In the genomic region with DNA sequence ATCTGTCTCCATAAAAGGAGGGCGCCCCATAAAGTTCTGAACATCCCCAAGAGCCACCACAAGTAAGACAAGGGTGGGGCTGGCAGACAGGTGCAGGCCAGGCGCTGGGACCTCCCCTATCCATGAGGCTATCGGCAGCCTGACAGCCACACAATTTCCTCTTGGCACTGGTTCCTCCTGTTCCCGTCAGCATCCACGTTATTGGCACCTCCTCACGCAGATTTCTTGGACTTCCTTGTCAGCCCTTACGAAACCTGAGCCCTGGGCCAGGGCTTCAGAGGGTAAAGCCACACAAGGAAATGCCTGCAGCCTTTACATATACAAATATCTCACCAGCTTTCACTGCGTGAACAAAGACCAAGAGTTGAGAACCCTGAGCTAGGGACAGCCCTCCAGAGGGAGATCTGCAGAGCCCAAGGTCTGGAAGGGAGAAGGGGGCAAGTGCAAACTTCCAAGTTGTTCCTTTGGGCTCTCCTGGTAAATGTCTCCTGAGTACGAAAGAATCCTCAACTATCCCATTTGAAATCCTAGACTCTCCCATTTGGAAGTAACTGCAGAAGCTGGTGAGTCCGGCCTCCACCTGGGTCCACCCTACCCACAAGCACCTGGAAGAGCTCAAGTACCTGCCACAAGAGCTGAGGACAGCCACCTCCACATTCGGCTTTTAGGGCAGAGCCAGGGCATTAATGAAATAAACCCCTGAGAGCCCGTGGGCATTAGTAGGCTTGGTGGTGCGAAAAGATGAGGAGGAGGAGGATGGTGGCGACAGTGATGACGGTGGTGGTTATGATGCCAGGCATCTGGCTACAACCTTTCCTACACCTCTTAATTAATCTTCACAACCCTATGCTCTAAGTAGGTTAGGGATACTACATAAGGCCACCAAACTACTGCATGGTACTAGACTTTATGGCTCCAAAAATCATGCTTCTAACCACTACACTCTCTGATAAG, we compare ENCODE assay signal across 8 cellular contexts. TPM values are rescaled to one million over a fixed set of nuclear protein-coding genes. Genes with fewer than 3 reads are reported as not detected.
DNase-seq lines count a peak whose midpoint lies in the region; ATAC-seq and TF ChIP-seq lines count a peak whose summit lies in the region.

No MANE protein-coding gene starts in this region.

- H3K9me3 ChIP-seq in AG04450 (ENCODE audit: control insufficient read depth, insufficient read depth, low read length) = peaks cover 3% of the 10 kb centered on the region; the same call in 1 of the 2 replicates
- H3K9me3 ChIP-seq in IMR-90 (ENCODE audit: control insufficient read depth, insufficient read depth, low read length) = no peaks in the 10 kb centered on the region
- H3K9me3 ChIP-seq in upper lobe of left lung = no peaks in the 10 kb centered on the region

- H3K27me3 Mint-ChIP-seq in activated T-helper 17 cell treated with anti-CD3 and anti-CD28 coated beads, Interleukin-2, amount 50 U/mL, for 72 hours = no peaks in the 10 kb centered on the region

- H3K9me3 Mint-ChIP-seq in activated T-helper 17 cell treated with anti-CD3 and anti-CD28 coated beads, Interleukin-2, amount 50 U/mL, for 72 hours = no peaks in the 10 kb centered on the region

- dilution Hi-C loops in IMR-90 (cut with HindIII; ENCODE audit: low sequenced_read_pairs, unreplicated experiment) = no loop called here

- H3K79me1 ChIP-seq in IMR-90 (ENCODE audit: low read depth in 1 of 2, low read length in 2 of 2) = no peaks in the 10 kb centered on the region; a peak in 1 of 4 replicates

- H3K36me3 ChIP-seq in IMR-90 (ENCODE audit: control insufficient read depth, insufficient read depth, low read length) = peaks cover 48% of the 10 kb centered on the region
- peaks cover 0 to 12% (median 1%) of the 10 kb centered on the region in 4 donors for H3K36me3 ChIP-seq in upper lobe of left lung

- in situ Hi-C loops in IMR-90 (cut with MboI; ENCODE audit: low sequenced_read_pairs) = no loop called here

- CTCF ChIA-PET in AG04450 (lab: Charles Lee) (no interaction called here), IMR-90 (lab: Yijun Ruan, JAX) (interaction anchor here (1.0 kb wide), 1 partner anchor 13 kb away, joined by 4 read pairs; no protein-coding TSS in a partner anchor)

- no peak for TF ChIP-seq POLR2A in IMR-90 (IDR thresholded peaks at IDR 0.05; ENCODE audit: low read depth, low read length)
- peak in 1 of 4 donors; percentile 45 for TF ChIP-seq POLR2A in upper lobe of left lung (IDR thresholded peaks at IDR 0.05)

- H3K4me3 Mint-ChIP-seq in activated T-helper 17 cell treated with anti-CD3 and anti-CD28 coated beads, Interleukin-2, amount 50 U/mL, for 72 hours = peak overlapping the region; percentile 89

- no peak overlapping the region for H2BK20ac ChIP-seq in IMR-90 (ENCODE audit: low read depth, low read length)

- no peak overlapping the region for H2BK15ac ChIP-seq in IMR-90 (ENCODE audit: low read depth, low read length)

- no peak overlapping the region for H3K4me2 ChIP-seq in IMR-90 (ENCODE audit: low read depth, low read length)

- H4K91ac ChIP-seq in IMR-90 (ENCODE audit: insufficient read depth, low read depth, low read length) = no peak overlapping the region

- TF ChIP-seq CTCF in AG04450 (IDR thresholded peaks at IDR 0.05; ENCODE audit: low read depth, low read length) (no peak), IMR-90 (conservative IDR thresholded peaks at IDR 0.05; ENCODE audit: low read depth, low read length) (no peak), upper lobe of left lung (IDR thresholded peaks at IDR 0.05) (no peak)

- H4K20me1 ChIP-seq in IMR-90 (ENCODE audit: insufficient read depth, low read length) = no peaks in the 10 kb centered on the region

- no peak overlapping the region for H2BK120ac ChIP-seq in IMR-90 (ENCODE audit: low read depth, low read length)

- H2AFZ ChIP-seq in IMR-90 (replicated peaks; ENCODE audit: low read length, poor library complexity) = peak overlapping the region; percentile 35

- no peak overlapping the region; a peak in 1 of 4 replicates for H4K8ac ChIP-seq in IMR-90 (ENCODE audit: low read depth in 2 of 2, low read length in 2 of 2)

- intact Hi-C loops in IMR-90 (cut with micrococcal nuclease) (no loop called here), left ventricle myocardium superior (cut with micrococcal nuclease) (no loop called here)

- H3K4me1 Mint-ChIP-seq in activated T-helper 17 cell treated with anti-CD3 and anti-CD28 coated beads, Interleukin-2, amount 50 U/mL, for 72 hours = peaks cover 45% of the 10 kb centered on the region

- H3K9me1 ChIP-seq in IMR-90 (ENCODE audit: insufficient read depth, low read length) = peaks cover 21% of the 10 kb centered on the region; the same call in 1 of the 2 replicates

- TF ChIP-seq EP300 in upper lobe of left lung (IDR thresholded peaks at IDR 0.05) = peak; percentile 81 to 99 (median 96)

- no peak for TF ChIP-seq RAD21 in IMR-90 (IDR thresholded peaks at IDR 0.05; ENCODE audit: low read length)

- no peak overlapping the region for H3K4me3 ChIP-seq in AG04450 (ENCODE audit: low read depth, low read length)
- H3K4me3 ChIP-seq in IMR-90 (ENCODE audit: insufficient read depth, low read depth, low read length) = no peak overlapping the region
- H3K4me3 ChIP-seq in upper lobe of left lung = peak overlapping the region in 1 of 4 donors; percentile 18

- H2BK5ac ChIP-seq in IMR-90 (ENCODE audit: low read depth, low read length, poor library complexity, severe bottlenecking) = no peak overlapping the region

- H3K23ac ChIP-seq in IMR-90 (ENCODE audit: low read depth, low read length) = no peak overlapping the region

- DNase-seq in AG04450 (ENCODE audit: low read depth, low spot score) (peak; percentile 32), IMR-90 (peak; percentile 83), left ventricle myocardium superior (peak; percentile 72), upper lobe of left lung (peak; percentile 45 to 92), NCI-H446 (lab: John Stamatoyannopoulos, UW) (no peak)
- DNase-seq in activated CD4-positive, CD25-positive, alpha-beta regulatory T cell treated with anti-CD3 and anti-CD28 coated beads, Interleukin-2, amount 50 U/mL, for 72 hours = no peak

- H3K27ac Mint-ChIP-seq in activated T-helper 17 cell treated with anti-CD3 and anti-CD28 coated beads, Interleukin-2, amount 50 U/mL, for 72 hours = peak overlapping the region; percentile 83

- BruUV-seq in IMR-90 (replicated peaks; lab: Mats Ljungman, UMichigan) = no TSS peak

- no peak overlapping the region for H2AK5ac ChIP-seq in IMR-90 (ENCODE audit: low read depth, low read length)

- no peak overlapping the region for H3K18ac ChIP-seq in IMR-90 (ENCODE audit: low read depth, low read length)

- no peak overlapping the region for H3K4ac ChIP-seq in IMR-90 (ENCODE audit: low read depth, low read length)

- H3K4me1 ChIP-seq in IMR-90 (ENCODE audit: control insufficient read depth, insufficient read depth, low read length) (peaks cover 19% of the 10 kb centered on the region), upper lobe of left lung (peaks cover 34 to 62% (median 43%) of the 10 kb centered on the region in 4 donors)

- peaks cover 9% of the 10 kb centered on the region for H3K36me3 Mint-ChIP-seq in activated T-helper 17 cell treated with anti-CD3 and anti-CD28 coated beads, Interleukin-2, amount 50 U/mL, for 72 hours (ENCODE audit: low read depth)

- POLR2A ChIA-PET in AG04450 (lab: Yijun Ruan, JAX) = no interaction called here
- POLR2A ChIA-PET in IMR-90 (lab: Charles Lee; ENCODE audit: unreplicated experiment) = no interaction called here

- no peak overlapping the region for H3K9ac ChIP-seq in IMR-90 (ENCODE audit: low read depth, low read length)

- H4K5ac ChIP-seq in IMR-90 (ENCODE audit: low read depth, low read length) = no peak overlapping the region

- H3K27me3 ChIP-seq in AG04450 (ENCODE audit: control insufficient read depth, insufficient read depth, low read length) (no peaks in the 10 kb centered on the region), IMR-90 (ENCODE audit: control insufficient read depth, insufficient read depth, low read length) (no peaks in the 10 kb centered on the region), upper lobe of left lung (no peaks in the 10 kb centered on the region)

- no peak overlapping the region for H3K14ac ChIP-seq in IMR-90 (replicated peaks; ENCODE audit: low read depth, low read length)

- H2AK9ac ChIP-seq in IMR-90 (replicated peaks; ENCODE audit: low read depth, low read length, poor library complexity) = no peak overlapping the region

- no peak overlapping the region for H3K56ac ChIP-seq in IMR-90 (ENCODE audit: extremely low read depth, insufficient read depth, low read length)

- H3K27ac ChIP-seq in AG04450 (ENCODE audit: low read depth, low read length) (peak overlapping the region; percentile 31), IMR-90 (ENCODE audit: insufficient read depth, low read length) (peak overlapping the region; percentile 7; the same call in 1 of the 2 replicates), upper lobe of left lung (peak overlapping the region; percentile 75 to 86 (median 82))

- ATAC-seq in GM19395 (IDR thresholded peaks at IDR 0.05; ENCODE audit: unreplicated experiment) = peak; percentile 23
- peak; percentile 67 for ATAC-seq in IMR-90 (ENCODE audit: low read depth)
- peak; percentile 5 for ATAC-seq in activated T-helper 17 cell treated with anti-CD3 and anti-CD28 coated beads, Interleukin-2, amount 50 U/mL, for 72 hours (replicated peaks)
- ATAC-seq in left ventricle myocardium superior = peak; percentile 88
- ATAC-seq in upper lobe of left lung (ENCODE audit: low FRiP score in 2 of 2) = peak; percentile 77 to 87

- 68% methylated on average over 5 of the region's 15 CpGs; no CpG with 5 or more reads in 1 of the 2 experiments for WGBS in IMR-90 (ENCODE audit: extremely low coverage in 2 of 2, insufficient read length in 1 of 2), 2 experiments
- WGBS in upper lobe of left lung, 2 donors = 37 to 45% methylated on average over 14 to 15 of the region's 15 CpGs

TF ChIP-seq in IMR-90, 13 proteins besides CTCF, POLR2A, EP300 and RAD21 (continues in another document):
- TF ChIP-seq FOS (IDR thresholded peaks at IDR 0.05; ENCODE audit: low read depth, low read length) = no peak
- TF ChIP-seq MAFK (IDR thresholded peaks at IDR 0.05; ENCODE audit: low read depth, low read length) = no peak
- TF ChIP-seq RFX5 (IDR thresholded peaks at IDR 0.05; ENCODE audit: low read depth, low read length) = no peak
- TF ChIP-seq CEBPB (IDR thresholded peaks at IDR 0.05; ENCODE audit: low read depth, low read length) = no peak
- no peak for TF ChIP-seq NFE2L2 (IDR thresholded peaks at IDR 0.05; ENCODE audit: low read depth, low read length)
- TF ChIP-seq MXI1 (IDR thresholded peaks at IDR 0.05; ENCODE audit: borderline replicate concordance, low read depth, low read length) = 0 out of 2 replicates have a peak, but pooled peaks have one; percentile 31

RNA-seq across cellular contexts. Expression of a gene that starts 5.5 kb away (rescaled TPM):
- polyA plus RNA-seq in AG04450 (2011; rRNA removed) (0.10 and 0.14 TPM in 2 replicates), IMR-90 (2012; rRNA removed) (0.03 and 0.04 TPM in 2 replicates)
- 1.1 TPM in 1 of 2 replicates, not detected in the other for polyA minus RNA-seq in AG04450 (2011; rRNA and poly(A)+ RNA removed)
- total RNA-seq in IMR-90 (2012; rRNA removed) (under 0.01 and 0.18 TPM in 2 replicates), left ventricle myocardium superior (9.2 TPM), upper lobe of left lung (100 to 1,000 TPM in 1 of 6 donors, 10 to 100 TPM in 5; 21.0 to 121 (median 49.6) TPM)
- not detected in 2 replicates for polyA plus RNA-seq in IMR-90 (2012; cell fraction: cytosol; rRNA removed)
- polyA plus RNA-seq in IMR-90 (2012; cell fraction: nucleus; rRNA removed; ENCODE audit: low replicate concordance) = 0.08 TPM in 1 of 2 replicates, not detected in the other
- 10 to 100 TPM; 39.2 to 81.2 TPM for total RNA-seq in activated T-helper 17 cell treated with anti-CD3 and anti-CD28 coated beads, Interleukin-2, amount 50 U/mL, for 72 hours

Comparison
In these comparisons a context has a peak if more than half of its experiments do, and no peak if none do; other contexts are left out.
1. DNase-seq: peak in AG04450 (single experiment), IMR-90 (single experiment), left ventricle myocardium superior (single experiment) and upper lobe of left lung (2 of 2); none in activated CD4-positive, CD25-positive, alpha-beta regulatory T cell treated with anti-CD3 and anti-CD28 coated beads, Interleukin-2, amount 50 U/mL, for 72 hours (single experiment) and NCI-H446 (0 of 2).
2. H3K27ac ChIP-seq: peak in every context shown above with its lines; median percentile 82 in upper lobe of left lung; 31 in AG04450; 7 in IMR-90.
3. ATAC-seq: peak in every context shown above with its lines; median percentile 88 in left ventricle myocardium superior; 82 in upper lobe of left lung; 67 in IMR-90; 23 in GM19395; 5 in activated T-helper 17 cell treated with anti-CD3 and anti-CD28 coated beads, Interleukin-2, amount 50 U/mL, for 72 hours.